22 cellular contexts compared by ENCODE assay signal in genomic region chr15:39701988-39702387, GRCh38.
DNase-seq lines count a peak whose midpoint lies in the region; FAIRE-seq and TF ChIP-seq lines count a peak whose summit lies in the region.
"Had no signal": no experiment of that assay in that cellular context is flagged by ENCODE, and none has a peak within 500 bp of the region (broad histone marks: within the 10 kb centered on the region; RNA-seq: fewer than 3 reads in every experiment).

No MANE protein-coding gene starts in this region.

- H2AFZ ChIP-seq in H1 (ENCODE audit: low read length) (no peak overlapping the region), neuronal stem cell (ENCODE audit: low read length) (peak overlapping the region; percentile 3)

- TF ChIP-seq EP300 in H1 (IDR thresholded peaks at IDR 0.05; ENCODE audit: borderline replicate concordance in 1 of 2, low read depth in 2 of 2, low read length in 2 of 2): no peak

- H3K4me3 ChIP-seq in Caco-2 (ENCODE audit: low read depth, low read length): no peak overlapping the region
- H3K4me3 ChIP-seq in H1 (ENCODE audit: extremely low read depth in 1 of 4, insufficient read depth in 2 of 4, low read depth in 3 of 4, low read length in 4 of 4): no peak overlapping the region
- H3K4me3 ChIP-seq in neuronal stem cell (ENCODE audit: low read length in 2 of 2): no peak overlapping the region
- no peak overlapping the region for H3K4me3 ChIP-seq in endodermal cell (ENCODE audit: low read length)
- H3K4me3 ChIP-seq: A549; BLaER1 treated with 17β-estradiol and CSF1 and Interleukin-3, amounts not matched to agents 10 nM and 100 nM had no signal

- H4K8ac ChIP-seq in H1 (ENCODE audit: extremely low read depth, insufficient read depth, low read length) (no peak overlapping the region), neuronal stem cell (ENCODE audit: low read depth, low read length) (no peak overlapping the region)

- no peaks in the 10 kb centered on the region for H3K27me3 Mint-ChIP-seq in Caco-2 (ENCODE audit: insufficient read depth, unreplicated experiment)
- H3K27me3 Mint-ChIP-seq in endodermal cell (ENCODE audit: insufficient read depth): no peaks in the 10 kb centered on the region
- H3K27me3 Mint-ChIP-seq: CD4-positive, alpha-beta T cell; CD8-positive, alpha-beta memory T cell had no signal

- BruUV-seq in Caco-2 (replicated peaks; lab: Mats Ljungman, UMichigan): no TSS peak

- H3K23ac ChIP-seq in H1 (ENCODE audit: insufficient read length): no peak overlapping the region
- no peak overlapping the region for H3K23ac ChIP-seq in neuronal stem cell (ENCODE audit: low read depth, low read length, poor library complexity)

- intact Hi-C loops in Caco-2 (cut with micrococcal nuclease; ENCODE audit: unreplicated experiment): no loop called here

- H3K4me2 ChIP-seq in H1 (ENCODE audit: insufficient read depth in 1 of 2, low read depth in 2 of 2, low read length in 2 of 2) (no peak overlapping the region), neuronal stem cell (ENCODE audit: insufficient read depth, low read length, poor library complexity, severe bottlenecking) (no peak overlapping the region)
- H3K4me2 ChIP-seq: A549; BLaER1 treated with 17β-estradiol and CSF1 and Interleukin-3, amounts not matched to agents 10 nM and 100 nM had no signal

- TF ChIP-seq POLR2A in GM12892 (IDR thresholded peaks at IDR 0.05; ENCODE audit: low read depth, low read length) (no peak), H1 (IDR thresholded peaks at IDR 0.05; ENCODE audit: control extremely low read depth in 1 of 2, low read depth in 2 of 2, low read length in 2 of 2) (no peak)

- H4K5ac ChIP-seq in H1 (ENCODE audit: insufficient read length, low read depth, low read length): no peak overlapping the region

- H4K91ac ChIP-seq in H1 (replicated peaks; ENCODE audit: insufficient read length, low read length) (no peak overlapping the region), neuronal stem cell (ENCODE audit: low read depth, low read length, poor library complexity) (no peak overlapping the region)

- H2BK5ac ChIP-seq in H1 (ENCODE audit: low read depth, low read length) (no peak overlapping the region; the same call in 1 of the 2 replicates), neuronal stem cell (ENCODE audit: low read length) (no peak overlapping the region)

- H3K4me1 Mint-ChIP-seq in Caco-2 (ENCODE audit: low read depth, unreplicated experiment) (peaks cover 42% of the 10 kb centered on the region), endodermal cell (no peaks in the 10 kb centered on the region)
- H3K4me1 Mint-ChIP-seq: CD14-positive monocyte; CD8-positive, alpha-beta memory T cell had no signal

- H3K27ac ChIP-seq in H1 (ENCODE audit: low read depth, low read length): no peak overlapping the region
- H3K27ac ChIP-seq in neuronal stem cell (replicated peaks; ENCODE audit: low read length): no peak overlapping the region
- no peak overlapping the region for H3K27ac ChIP-seq in endodermal cell (ENCODE audit: low read depth, low read length)
- H3K27ac ChIP-seq: A549; BLaER1 treated with 17β-estradiol and CSF1 and Interleukin-3, amounts not matched to agents 10 nM and 100 nM had no signal

- TF ChIP-seq CTCF in Caco-2 (IDR thresholded peaks at IDR 0.05; ENCODE audit: insufficient read depth in 1 of 2, low read depth in 1 of 2, low read length in 1 of 2, severe bottlenecking in 1 of 2, unreplicated experiment in 1 of 2): no peak
- no peak for TF ChIP-seq CTCF in H1 (IDR thresholded peaks at IDR 0.05; ENCODE audit: control extremely low read depth in 1 of 3, insufficient read depth in 1 of 3, low read depth in 1 of 3, low read length in 3 of 3)
- no peak for TF ChIP-seq CTCF in endodermal cell (conservative IDR thresholded peaks at IDR 0.05)

- H2AK5ac ChIP-seq in H1 (ENCODE audit: low read depth, low read length) (no peak overlapping the region), neuronal stem cell (ENCODE audit: low read depth, low read length) (no peak overlapping the region)

- 0 out of 2 replicates have a peak overlapping the region, but pooled peaks have one; percentile 11 for H2BK20ac ChIP-seq in H1 (ENCODE audit: low read length)

- H3K27me3 ChIP-seq in Caco-2 (replicated peaks; ENCODE audit: control insufficient read depth, insufficient read depth, low read length) (no peaks in the 10 kb centered on the region), H1 (replicated peaks in 1 of 4; ENCODE audit: control insufficient read depth in 3 of 4, extremely low read depth in 1 of 4, insufficient read depth in 3 of 4, low read length in 3 of 4) (peaks cover 0 to 1% (median 0%) of the 10 kb centered on the region in 4 experiments; a peak in 1 of 7 replicates), neuronal stem cell (ENCODE audit: control insufficient read depth in 3 of 3, insufficient read depth in 3 of 3, low read depth in 1 of 3, low read length in 3 of 3) (no peaks in the 10 kb centered on the region), endodermal cell (ENCODE audit: control insufficient read depth, insufficient read depth, low read length, poor library complexity, severe bottlenecking) (no peaks in the 10 kb centered on the region)
- H3K27me3 ChIP-seq: BE2C; BLaER1 treated with 17β-estradiol and CSF1 and Interleukin-3, amounts not matched to agents 10 nM and 100 nM had no signal

- CTCF ChIA-PET in Caco-2 (lab: Charles Lee): no interaction called here
- CTCF ChIA-PET in H1 (lab: Charles Lee; ENCODE audit: partially characterized antibody): interaction anchor here (1.0 to 3.9 kb wide), 4 partner anchors 15 to 55 kb away, joined by 3 to 18 read pairs (median 11); no protein-coding TSS in a partner anchor

- no peaks in the 10 kb centered on the region for H3K9me3 Mint-ChIP-seq in Caco-2 (ENCODE audit: unreplicated experiment)
- H3K9me3 Mint-ChIP-seq in endodermal cell: no peaks in the 10 kb centered on the region
- H3K9me3 Mint-ChIP-seq: CD14-positive monocyte; CD4-positive, alpha-beta T cell; CD8-positive, alpha-beta memory T cell had no signal

- TF ChIP-seq RAD21 in H1 (IDR thresholded peaks at IDR 0.05 in 1 of 2, conservative IDR thresholded peaks at IDR 0.05 in 1 of 2; ENCODE audit: low read depth in 2 of 2, low read length in 2 of 2): no peak

- POLR2A ChIA-PET in Caco-2 (lab: Charles Lee): no interaction called here
- POLR2A ChIA-PET in H1 (lab: Charles Lee; ENCODE audit: partially characterized antibody): no interaction called here

- no peak overlapping the region for H3K9ac ChIP-seq in H1 (replicated peaks in 1 of 4; ENCODE audit: extremely low read depth in 1 of 4, low read depth in 3 of 4, low read length in 3 of 4)
- H3K9ac ChIP-seq in neuronal stem cell (ENCODE audit: low read depth, low read length, poor library complexity): no peak overlapping the region
- no peak overlapping the region for H3K9ac ChIP-seq in endodermal cell (ENCODE audit: extremely low read depth, low read length, poor library complexity, severe bottlenecking)
- H3K9ac ChIP-seq: BLaER1 treated with 17β-estradiol and CSF1 and Interleukin-3, amounts not matched to agents 10 nM and 100 nM had no signal

- no peaks in the 10 kb centered on the region for H3K79me1 ChIP-seq in H1 (ENCODE audit: low read depth, low read length)
- no peaks in the 10 kb centered on the region for H3K79me1 ChIP-seq in neuronal stem cell (ENCODE audit: low read depth, low read length)

- no peak overlapping the region for H3K56ac ChIP-seq in H1 (replicated peaks; ENCODE audit: insufficient read length, low read depth, low read length)

- H3K4me3 Mint-ChIP-seq in Caco-2 (ENCODE audit: unreplicated experiment) (no peak overlapping the region), endodermal cell (no peak overlapping the region)
- H3K4me3 Mint-ChIP-seq: CD14-positive monocyte; CD4-positive, alpha-beta T cell; CD8-positive, alpha-beta memory T cell had no signal

- H3K36me3 ChIP-seq in Caco-2 (ENCODE audit: control insufficient read depth, insufficient read depth, low read length) (no peaks in the 10 kb centered on the region), H1 (ENCODE audit: control insufficient read depth in 2 of 4, insufficient read depth in 4 of 4, low read length in 3 of 4) (no peaks in the 10 kb centered on the region), neuronal stem cell (replicated peaks in 1 of 2; ENCODE audit: control insufficient read depth in 2 of 2, insufficient read depth in 2 of 2, low read length in 2 of 2) (no peaks in the 10 kb centered on the region), endodermal cell (ENCODE audit: control insufficient read depth, insufficient read depth, low read length) (no peaks in the 10 kb centered on the region)
- H3K36me3 ChIP-seq: BE2C; BLaER1 treated with 17β-estradiol and CSF1 and Interleukin-3, amounts not matched to agents 10 nM and 100 nM had no signal

- H3K4me1 ChIP-seq in Caco-2: peaks cover 60% of the 10 kb centered on the region
- peaks cover 0 to 4% (median 3%) of the 10 kb centered on the region in 4 experiments; a peak in 3 of 7 replicates for H3K4me1 ChIP-seq in H1 (replicated peaks in 1 of 4; ENCODE audit: control insufficient read depth in 3 of 4, insufficient read depth in 4 of 4, low read length in 3 of 4)
- H3K4me1 ChIP-seq in neuronal stem cell (ENCODE audit: control insufficient read depth in 2 of 2, insufficient read depth in 1 of 2, low read depth in 1 of 2, low read length in 2 of 2): peaks cover 1 to 33% of the 10 kb centered on the region in 2 donors
- H3K4me1 ChIP-seq in endodermal cell (ENCODE audit: control insufficient read depth, insufficient read depth, low read length): no peaks in the 10 kb centered on the region
- H3K4me1 ChIP-seq: A549, BE2C had no signal

- H2BK120ac ChIP-seq in H1 (replicated peaks; ENCODE audit: low read depth, low read length) (no peak overlapping the region), neuronal stem cell (ENCODE audit: low read depth, low read length) (no peak overlapping the region)

- WGBS in H1 (ENCODE audit: extremely low coverage in 1 of 2, insufficient coverage in 1 of 2, insufficient read length in 1 of 2, insufficient replicate concordance in 2 of 2, low coverage in 1 of 2, low lambda C conversion rate in 2 of 2, missing lambda C conversion rate in 1 of 2), 2 experiments: 81% methylated on average over 3 of the region's 3 CpGs; no CpG with 5 or more reads in 1 of the 2 experiments
- WGBS in neuronal stem cell (ENCODE audit: extremely low coverage in 2 of 2, insufficient read length in 2 of 2, insufficient replicate concordance in 1 of 2), 2 donors: no CpG with 5 or more reads among the region's 3 CpGs
- 88 to 89% methylated on average over 2 to 3 of the region's 3 CpGs for WGBS in endodermal cell (ENCODE audit: insufficient coverage in 1 of 2, insufficient read length in 1 of 2), 2 experiments

- DNase-seq in Caco-2 (no peak), GM12892 (ENCODE audit: insufficient read length) (no peak), H1 (ENCODE audit: low read depth in 1 of 2, low spot score in 2 of 2) (no peak), neuronal stem cell (ENCODE audit: low spot score) (no peak), NCI-H1092 (lab: John Stamatoyannopoulos, UW) (no peak), endodermal cell (no peak), NCI-H2081 (lab: John Stamatoyannopoulos, UW) (no peak)
- DNase-seq: 8988T; ACHN; AML-193; BE2C; Calu3; CD4-positive, alpha-beta T cell; CD8-positive, alpha-beta memory T cell; DMS53; DND-41; GOT3; H7; HCEC 1CT had no signal

- H3K9me3 ChIP-seq in Caco-2: no peaks in the 10 kb centered on the region
- H3K9me3 ChIP-seq in H1 (ENCODE audit: insufficient read depth in 2 of 2, low read depth in 1 of 2, low read length in 1 of 2): no peaks in the 10 kb centered on the region
- peaks cover 0 to 4% of the 10 kb centered on the region in 2 donors for H3K9me3 ChIP-seq in neuronal stem cell (replicated peaks in 1 of 2; ENCODE audit: control insufficient read depth in 2 of 2, insufficient read depth in 1 of 2, low read depth in 1 of 2, low read length in 2 of 2)
- H3K9me3 ChIP-seq in endodermal cell (ENCODE audit: control insufficient read depth, low read length): no peaks in the 10 kb centered on the region
- H3K9me3 ChIP-seq: A549; BE2C; BLaER1 treated with 17β-estradiol and CSF1 and Interleukin-3, amounts not matched to agents 10 nM and 100 nM had no signal

- H3K18ac ChIP-seq in H1 (ENCODE audit: extremely low read depth, low read length): no peak overlapping the region
- H3K18ac ChIP-seq in neuronal stem cell (ENCODE audit: low read length): no peak overlapping the region

- FAIRE-seq in GM12892 (lab: Jason Lieb, UNC) (peak; percentile 60), H1 (lab: Jason Lieb, UNC) (no peak)
- FAIRE-seq: A549 had no signal

- no peak overlapping the region for H3K14ac ChIP-seq in H1 (ENCODE audit: insufficient read length)
- H3K14ac ChIP-seq in neuronal stem cell (ENCODE audit: low read length): no peak overlapping the region

- H2BK12ac ChIP-seq in H1 (ENCODE audit: low read depth, low read length) (no peak overlapping the region), neuronal stem cell (ENCODE audit: low read length) (no peak overlapping the region)

- no peaks in the 10 kb centered on the region for H4K20me1 ChIP-seq in H1 (replicated peaks in 1 of 2; ENCODE audit: control insufficient read depth in 1 of 2, insufficient read depth in 2 of 2, low read length in 2 of 2)
- H4K20me1 ChIP-seq: BLaER1 treated with 17β-estradiol and CSF1 and Interleukin-3, amounts not matched to agents 10 nM and 100 nM had no signal

- no peaks in the 10 kb centered on the region for H3K79me2 ChIP-seq in H1 (ENCODE audit: control insufficient read depth in 1 of 2, insufficient read depth in 2 of 2, low read length in 2 of 2)

- H3K4ac ChIP-seq in H1 (replicated peaks; ENCODE audit: insufficient read length, low read depth, low read length) (no peak overlapping the region), neuronal stem cell (ENCODE audit: low read length) (no peak overlapping the region)

- no peaks in the 10 kb centered on the region for H3K23me2 ChIP-seq in H1 (ENCODE audit: low read depth, low read length)

- H3K36me3 Mint-ChIP-seq in Caco-2 (ENCODE audit: insufficient read depth, unreplicated experiment) (no peaks in the 10 kb centered on the region), endodermal cell (ENCODE audit: low read depth) (no peaks in the 10 kb centered on the region)
- H3K36me3 Mint-ChIP-seq: CD14-positive monocyte; CD8-positive, alpha-beta memory T cell had no signal

- H2BK15ac ChIP-seq in H1 (ENCODE audit: low read length): no peak overlapping the region
- no peak overlapping the region for H2BK15ac ChIP-seq in neuronal stem cell (ENCODE audit: low read length)

- H3K27ac Mint-ChIP-seq in Caco-2 (ENCODE audit: unreplicated experiment) (peak overlapping the region; percentile 38), endodermal cell (no peak overlapping the region)
- H3K27ac Mint-ChIP-seq: CD14-positive monocyte; CD4-positive, alpha-beta T cell; CD8-positive, alpha-beta memory T cell had no signal
